ENCODE assay signal across 8 cellular contexts in the genomic region with DNA sequence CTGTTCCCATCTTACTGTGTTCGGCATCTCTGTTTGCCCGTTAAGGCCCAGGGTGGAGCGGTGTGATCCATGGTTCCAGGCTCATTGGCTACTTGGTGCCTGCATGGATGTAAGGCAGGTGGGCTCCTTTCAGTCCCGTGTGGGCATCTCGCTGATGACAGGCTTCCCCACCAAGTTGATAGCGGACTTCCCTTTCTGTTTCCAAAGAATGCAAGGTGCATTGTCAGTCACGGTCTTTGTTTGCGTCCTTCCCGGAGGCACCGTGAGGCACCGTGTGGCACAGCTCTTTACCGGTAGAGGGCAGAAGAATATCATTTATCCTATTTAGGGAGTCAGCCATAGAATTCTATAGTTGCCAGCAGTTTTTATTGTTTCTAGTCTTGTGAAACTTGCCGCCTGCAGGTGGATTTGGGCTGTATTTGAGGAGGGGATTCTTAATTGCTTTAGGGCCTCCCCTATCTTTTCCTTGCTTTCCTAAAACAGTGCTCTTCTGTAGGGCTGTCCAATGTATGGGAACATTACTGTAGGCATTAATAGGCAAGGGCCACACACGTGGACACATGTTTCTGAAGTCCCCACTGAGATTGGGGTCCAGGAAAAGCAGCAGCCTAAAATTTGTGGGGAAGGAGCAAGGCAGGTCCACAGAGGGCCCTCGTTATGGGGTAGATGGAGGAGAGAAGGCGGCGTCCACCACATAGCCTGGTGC.
A peak's percentile ranks its signal among the peaks of the same experiment; 100 is the strongest.
DNase-seq lines count a peak whose midpoint lies in the region; ATAC-seq and TF ChIP-seq lines count a peak whose summit lies in the region.

No MANE protein-coding gene starts in this region.

- H3K4me1 Mint-ChIP-seq in CD8-positive, alpha-beta T cell (ENCODE audit: low read depth) = peaks cover 51% of the 10 kb centered on the region
- H3K4me1 Mint-ChIP-seq in activated naive CD4-positive, alpha-beta T cell treated with anti-CD3 and anti-CD28 coated beads, Interleukin-2, amount 50 U/mL, for 24 hours = peaks cover 64% of the 10 kb centered on the region
- H3K4me1 Mint-ChIP-seq in progenitor cell of endocrine pancreas (ENCODE audit: low read depth) = peaks cover 11% of the 10 kb centered on the region

- BruUV-seq in Panc1 (replicated peaks; lab: Mats Ljungman, UMichigan) = no TSS peak

- no peaks in the 10 kb centered on the region for H3K36me3 ChIP-seq in CD8-positive, alpha-beta T cell (ENCODE audit: insufficient read depth, low read length)
- H3K36me3 ChIP-seq in Panc1 (ENCODE audit: control insufficient read depth, insufficient read depth, low read length) = no peaks in the 10 kb centered on the region

- H3K27me3 Mint-ChIP-seq in CD8-positive, alpha-beta T cell (ENCODE audit: low read depth) = no peaks in the 10 kb centered on the region
- H3K27me3 Mint-ChIP-seq in activated naive CD4-positive, alpha-beta T cell treated with anti-CD3 and anti-CD28 coated beads, Interleukin-2, amount 50 U/mL, for 24 hours = no peaks in the 10 kb centered on the region
- H3K27me3 Mint-ChIP-seq in progenitor cell of endocrine pancreas = peaks cover 18% of the 10 kb centered on the region

- POLR2A ChIA-PET in CD8-positive, alpha-beta T cell (lab: Charles Lee) = no interaction called here
- POLR2A ChIA-PET in Panc1 (lab: Charles Lee) = no interaction called here

- peak overlapping the region; percentile 12 for H3K4me3 Mint-ChIP-seq in CD8-positive, alpha-beta T cell
- H3K4me3 Mint-ChIP-seq in activated naive CD4-positive, alpha-beta T cell treated with anti-CD3 and anti-CD28 coated beads, Interleukin-2, amount 50 U/mL, for 24 hours = no peak overlapping the region
- no peak overlapping the region for H3K4me3 Mint-ChIP-seq in progenitor cell of endocrine pancreas (ENCODE audit: low read depth)

- intact Hi-C loops in CD8-positive, alpha-beta T cell (cut with DNase I, micrococcal nuclease) = loop anchor here (1.0 to 5.0 kb wide), 4 partner anchors 130 to 618 kb away; no protein-coding TSS in a partner anchor
- intact Hi-C loops in Panc1 (cut with micrococcal nuclease; ENCODE audit: unreplicated experiment) (loop anchor here (1.0 to 5.0 kb wide), 4 partner anchors 130 to 615 kb away; no protein-coding TSS in a partner anchor), head of caudate nucleus (cut with DNase I) (loop anchor here (5.0 kb wide), 1 partner anchor 130 kb away; no protein-coding TSS in a partner anchor)

- CTCF ChIA-PET in CD8-positive, alpha-beta T cell (lab: Charles Lee) = interaction anchor here (0.9 to 3.0 kb wide), 4 partner anchors 8 to 620 kb away, joined by 3 to 12 read pairs (median 3); no protein-coding TSS in a partner anchor
- CTCF ChIA-PET in Panc1 (lab: Charles Lee) = interaction anchor here (0.6 to 0.8 kb wide), 3 partner anchors 617 to 652 kb away, joined by 3 to 11 read pairs (median 4); no protein-coding TSS in a partner anchor

- H3K27me3 ChIP-seq in CD8-positive, alpha-beta T cell (ENCODE audit: insufficient read depth, low read length) = no peaks in the 10 kb centered on the region
- H3K27me3 ChIP-seq in Panc1 (ENCODE audit: control insufficient read depth, insufficient read depth, low read length) = no peaks in the 10 kb centered on the region

- TF ChIP-seq CTCF in CD8-positive, alpha-beta T cell (IDR thresholded peaks at IDR 0.05) = peak; percentile 61
- TF ChIP-seq CTCF in Panc1 (IDR thresholded peaks at IDR 0.05) (peak; percentile 89), progenitor cell of endocrine pancreas (IDR thresholded peaks at IDR 0.05; ENCODE audit: unreplicated experiment) (peak; percentile 91)

- peaks cover 8% of the 10 kb centered on the region for H3K36me3 Mint-ChIP-seq in CD8-positive, alpha-beta T cell
- peaks cover 9% of the 10 kb centered on the region for H3K36me3 Mint-ChIP-seq in activated naive CD4-positive, alpha-beta T cell treated with anti-CD3 and anti-CD28 coated beads, Interleukin-2, amount 50 U/mL, for 24 hours
- H3K36me3 Mint-ChIP-seq in progenitor cell of endocrine pancreas (ENCODE audit: insufficient read depth) = no peaks in the 10 kb centered on the region

- in situ Hi-C loops in Panc1 (cut with HindIII; ENCODE audit: low pct_unique_long_range_greater_than_20kb, low sequenced_read_pairs) = no loop called here

- H3K27ac Mint-ChIP-seq in CD8-positive, alpha-beta T cell = peak overlapping the region; percentile 25
- H3K27ac Mint-ChIP-seq in activated naive CD4-positive, alpha-beta T cell treated with anti-CD3 and anti-CD28 coated beads, Interleukin-2, amount 50 U/mL, for 24 hours = peak overlapping the region; percentile 41
- H3K27ac Mint-ChIP-seq in progenitor cell of endocrine pancreas = peak overlapping the region; percentile 83

- no peak overlapping the region for H3K27ac ChIP-seq in CD8-positive, alpha-beta T cell (ENCODE audit: low read depth, low read length)
- no peak overlapping the region for H3K27ac ChIP-seq in Panc1 (ENCODE audit: low read length)

- ATAC-seq in CD8-positive, alpha-beta T cell = peak; percentile 48
- ATAC-seq in GM19328 (IDR thresholded peaks at IDR 0.05; ENCODE audit: unreplicated experiment) = peak; percentile 50
- ATAC-seq in HG03457 (IDR thresholded peaks at IDR 0.05; ENCODE audit: unreplicated experiment) = peak; percentile 49
- ATAC-seq in Panc1 = peak; percentile 95

- H3K9me3 ChIP-seq in CD8-positive, alpha-beta T cell (ENCODE audit: low read length) = no peaks in the 10 kb centered on the region
- H3K9me3 ChIP-seq in Panc1 (ENCODE audit: control insufficient read depth, insufficient read depth, low read depth, low read length) = no peaks in the 10 kb centered on the region

- DNase-seq in CD8-positive, alpha-beta T cell = peak in 5 of 7 experiments; percentile 13 to 57 (median 33)
- no peak for DNase-seq in Panc1 (ENCODE audit: low read depth, low spot score)
- DNase-seq in head of caudate nucleus = peak in 40 of 42 donors; percentile 16 to 83 (median 57)
- peak; percentile 51 for DNase-seq in progenitor cell of endocrine pancreas (ENCODE audit: low spot score, unreplicated experiment)
- DNase-seq in GOT3 (lab: John Stamatoyannopoulos, UW) = no peak

- no peak overlapping the region for H3K4me3 ChIP-seq in CD8-positive, alpha-beta T cell (ENCODE audit: low read depth, low read length)
- H3K4me3 ChIP-seq in Panc1 (ENCODE audit: low read depth in 2 of 2, low read length in 2 of 2) = 0 out of 4 replicates have a peak overlapping the region, but pooled peaks of 1 of the 2 experiments have one; percentile 2

- peaks cover 26% of the 10 kb centered on the region for H3K4me1 ChIP-seq in CD8-positive, alpha-beta T cell (ENCODE audit: insufficient read depth, low read length)
- H3K4me1 ChIP-seq in Panc1 (ENCODE audit: control insufficient read depth, insufficient read depth, low read length) = no peaks in the 10 kb centered on the region

- no peaks in the 10 kb centered on the region for H3K9me3 Mint-ChIP-seq in CD8-positive, alpha-beta T cell
- H3K9me3 Mint-ChIP-seq in activated naive CD4-positive, alpha-beta T cell treated with anti-CD3 and anti-CD28 coated beads, Interleukin-2, amount 50 U/mL, for 24 hours = no peaks in the 10 kb centered on the region
- no peaks in the 10 kb centered on the region for H3K9me3 Mint-ChIP-seq in progenitor cell of endocrine pancreas (ENCODE audit: low read depth)

Comparison
In these comparisons a context has a peak if more than half of its experiments do, and no peak if none do; other contexts are left out.
1. DNase-seq: peak in CD8-positive, alpha-beta T cell (5 of 7), head of caudate nucleus (40 of 42) and progenitor cell of endocrine pancreas (single experiment); none in Panc1 (single experiment) and GOT3 (single experiment).
2. H3K27ac Mint-ChIP-seq: peak in every context shown above with its lines; median percentile 83 in progenitor cell of endocrine pancreas; 41 in activated naive CD4-positive, alpha-beta T cell treated with anti-CD3 and anti-CD28 coated beads, Interleukin-2, amount 50 U/mL, for 24 hours; 25 in CD8-positive, alpha-beta T cell.
3. Peak in every context shown above with its lines, with median percentiles within 50 percentile points of each other: ATAC-seq and CTCF ChIP-seq.